Comparison of ENCODE assay signal across 8 cellular contexts in the genomic region with DNA sequence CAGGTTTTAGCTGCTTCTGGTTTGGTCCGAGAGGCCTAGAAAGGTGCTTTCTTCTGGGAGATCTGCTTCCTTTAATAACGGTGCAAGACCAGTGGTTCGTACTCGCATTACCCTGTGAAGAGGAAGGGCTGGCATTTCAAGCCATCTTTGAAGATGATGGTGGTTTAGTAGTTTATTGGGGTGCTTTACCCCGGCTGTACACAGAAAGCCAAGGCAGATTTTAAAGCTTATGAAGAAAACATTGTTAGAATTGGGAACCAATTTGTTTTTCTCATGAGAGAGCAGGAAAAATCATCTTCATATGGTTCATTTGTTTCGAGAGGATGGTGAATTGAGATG. TPM values are rescaled to one million over a fixed set of nuclear protein-coding genes. Genes with fewer than 3 reads are reported as not detected.
DNase-seq lines count a peak whose midpoint lies in the region; ATAC-seq and TF ChIP-seq lines count a peak whose summit lies in the region.

No MANE protein-coding gene starts in this region.

- 23 to 30% (median 25%) methylated on average over 6 of the region's 6 CpGs for WGBS in stomach, 5 donors

- H3K36me3 ChIP-seq in iPS-15b (ENCODE audit: control insufficient read depth, insufficient read depth, low read length) (peaks cover 3% of the 10 kb centered on the region), stomach (peaks cover 11 to 33% (median 24%) of the 10 kb centered on the region in 4 donors), brain microvascular endothelial cell (replicated peaks) (no peaks in the 10 kb centered on the region)

- H3K4me3 Mint-ChIP-seq in activated T-cell treated with anti-CD3 and anti-CD28 coated beads, Interleukin-2, amount 50 U/mL, for 4 hours: peak overlapping the region; percentile 98
- H3K4me3 Mint-ChIP-seq in activated CD8-positive, alpha-beta T cell treated with anti-CD3 and anti-CD28 coated beads for 36 hours: peak overlapping the region; percentile 100

- TF ChIP-seq EP300 in stomach (IDR thresholded peaks at IDR 0.05): no peak

- no peak overlapping the region for H3K9ac ChIP-seq in iPS-15b (ENCODE audit: low read depth, low read length)

- H3K9me3 Mint-ChIP-seq in activated T-cell treated with anti-CD3 and anti-CD28 coated beads, Interleukin-2, amount 50 U/mL, for 4 hours: no peaks in the 10 kb centered on the region
- H3K9me3 Mint-ChIP-seq in activated CD8-positive, alpha-beta T cell treated with anti-CD3 and anti-CD28 coated beads for 36 hours: no peaks in the 10 kb centered on the region

- in situ Hi-C loops in brain microvascular endothelial cell (cut with HindIII; ENCODE audit: low pct_ligation_motif_present, low sequenced_read_pairs): no loop called here

- H3K4me3 ChIP-seq in iPS-15b (ENCODE audit: low read depth, low read length): peak overlapping the region; percentile 1
- peak overlapping the region in 1 of 4 donors; percentile 6 for H3K4me3 ChIP-seq in stomach
- no peak overlapping the region for H3K4me3 ChIP-seq in brain microvascular endothelial cell (ENCODE audit: low read depth, low read length)

- CTCF ChIA-PET in activated CD8-positive, alpha-beta T cell treated with anti-CD3 and anti-CD28 coated beads for 36 hours (lab: Charles Lee): interaction anchor here (0.6 to 5.2 kb wide), 73 partner anchors 9 to 477 kb away, joined by 3 to 136 read pairs (median 5); a partner anchor contains a TSS

- peak overlapping the region; percentile 100 for H3K27ac Mint-ChIP-seq in activated CD8-positive, alpha-beta T cell treated with anti-CD3 and anti-CD28 coated beads for 36 hours

- H3K27me3 ChIP-seq in iPS-15b (ENCODE audit: control insufficient read depth, insufficient read depth, low read length) (peaks cover 30% of the 10 kb centered on the region), stomach (peaks cover 0 to 46% (median 35%) of the 10 kb centered on the region in 3 donors), brain microvascular endothelial cell (replicated peaks) (peaks cover 41% of the 10 kb centered on the region)

- no peaks in the 10 kb centered on the region for H3K27me3 Mint-ChIP-seq in activated T-cell treated with anti-CD3 and anti-CD28 coated beads, Interleukin-2, amount 50 U/mL, for 4 hours (ENCODE audit: low read depth)
- no peaks in the 10 kb centered on the region for H3K27me3 Mint-ChIP-seq in activated CD8-positive, alpha-beta T cell treated with anti-CD3 and anti-CD28 coated beads for 36 hours

- no peaks in the 10 kb centered on the region for H3K9me3 ChIP-seq in iPS-15b (ENCODE audit: control insufficient read depth, insufficient read depth, low read length)
- no peaks in the 10 kb centered on the region for H3K9me3 ChIP-seq in stomach

- H3K4me1 ChIP-seq in iPS-15b (ENCODE audit: control insufficient read depth, insufficient read depth, low read length) (peaks cover 24% of the 10 kb centered on the region), stomach (peaks cover 26 to 98% (median 69%) of the 10 kb centered on the region in 4 donors)

- no peak for ATAC-seq in activated T-cell treated with anti-CD3 and anti-CD28 coated beads, Interleukin-2, amount 50 U/mL, for 4 hours
- ATAC-seq in activated CD8-positive, alpha-beta T cell treated with anti-CD3 and anti-CD28 coated beads for 36 hours: no peak

- no peak for DNase-seq in activated T-cell treated with anti-CD3 and anti-CD28 coated beads, Interleukin-2, amount 50 U/mL, for 4 hours
- DNase-seq in activated T-cell treated with anti-CD3 and anti-CD28 coated beads, Interleukin-2, amount 50 U/mL, for 1 hour: no peak
- no peak for DNase-seq in activated CD8-positive, alpha-beta T cell treated with anti-CD3 and anti-CD28 coated beads for 36 hours
- DNase-seq in stomach (no peak), brain microvascular endothelial cell (no peak), NCI-H82 (lab: John Stamatoyannopoulos, UW) (no peak), ecto neural progenitor cell (ENCODE audit: low spot score) (no peak)

- TF ChIP-seq POLR2A in stomach (IDR thresholded peaks at IDR 0.05): no peak

- peak overlapping the region in 3 of 5 donors; percentile 88 to 93 (median 91) for H3K27ac ChIP-seq in stomach
- no peak overlapping the region for H3K27ac ChIP-seq in brain microvascular endothelial cell

- peaks cover 50% of the 10 kb centered on the region for H3K36me3 Mint-ChIP-seq in activated T-cell treated with anti-CD3 and anti-CD28 coated beads, Interleukin-2, amount 50 U/mL, for 4 hours (ENCODE audit: insufficient read depth)
- H3K36me3 Mint-ChIP-seq in activated CD8-positive, alpha-beta T cell treated with anti-CD3 and anti-CD28 coated beads for 36 hours (ENCODE audit: low read depth): peaks cover 81% of the 10 kb centered on the region

- POLR2A ChIA-PET in activated CD8-positive, alpha-beta T cell treated with anti-CD3 and anti-CD28 coated beads for 36 hours (lab: Charles Lee): interaction anchor here (0.6 to 17.2 kb wide), 29 partner anchors 8 to 398 kb away, joined by 3 to 375 read pairs (median 6); no protein-coding TSS in a partner anchor

- intact Hi-C loops in activated CD8-positive, alpha-beta T cell treated with anti-CD3 and anti-CD28 coated beads for 36 hours (cut with micrococcal nuclease): loop anchor here (2.0 to 5.0 kb wide), 3 partner anchors 164 to 392 kb away; no protein-coding TSS in a partner anchor
- intact Hi-C loops in stomach (cut with DNase I; ENCODE audit: low total_unique reads): loop anchor here (5.0 to 10.0 kb wide), 3 partner anchors 170 to 392 kb away; no protein-coding TSS in a partner anchor

- peak; percentile 42 for TF ChIP-seq CTCF in activated CD8-positive, alpha-beta T cell treated with anti-CD3 and anti-CD28 coated beads for 36 hours (IDR thresholded peaks at IDR 0.05)
- TF ChIP-seq CTCF in stomach (IDR thresholded peaks at IDR 0.05): peak in 2 of 7 experiments; percentile 3 to 39
- no peak for TF ChIP-seq CTCF in brain microvascular endothelial cell (IDR thresholded peaks at IDR 0.05; ENCODE audit: low read depth, low read length, missing control alignments)

- H3K4me1 Mint-ChIP-seq in activated T-cell treated with anti-CD3 and anti-CD28 coated beads, Interleukin-2, amount 50 U/mL, for 4 hours (ENCODE audit: low read depth): peaks cover 61% of the 10 kb centered on the region
- H3K4me1 Mint-ChIP-seq in activated CD8-positive, alpha-beta T cell treated with anti-CD3 and anti-CD28 coated beads for 36 hours (ENCODE audit: low read depth): peaks cover 52% of the 10 kb centered on the region

RNA-seq across cellular contexts. Expression of a gene that starts 3.6 kb away (rescaled TPM):
- 1,000 to 10,000 TPM in 1 of 3 donors, 100 to 1,000 TPM in 2; 867 to 1,094 (median 990) TPM for total RNA-seq in activated T-cell treated with anti-CD3 and anti-CD28 coated beads, Interleukin-2, amount 50 U/mL, for 4 hours
- 100 to 1,000 TPM; 617 to 639 TPM for total RNA-seq in activated CD8-positive, alpha-beta T cell treated with anti-CD3 and anti-CD28 coated beads for 36 hours
- total RNA-seq in stomach: 10 to 100 TPM; 27.4 to 89.0 (median 49.1) TPM
- polyA plus RNA-seq in stomach: 1 to 10 TPM; 5.5 to 8.3 (median 7.0) TPM

RNA-seq across cellular contexts. Expression of a gene that starts 43.8 kb away (rescaled TPM):
- 10 to 100 TPM; 12.3 to 21.3 (median 17.8) TPM for total RNA-seq in activated T-cell treated with anti-CD3 and anti-CD28 coated beads, Interleukin-2, amount 50 U/mL, for 4 hours
- total RNA-seq in activated CD8-positive, alpha-beta T cell treated with anti-CD3 and anti-CD28 coated beads for 36 hours: 1 to 10 TPM; 8.2 to 8.7 TPM
- total RNA-seq in stomach: 100 to 1,000 TPM in 1 of 5 donors, 1 to 10 TPM in 2, under 1 TPM in 1, not detected in 1; 0.45 to 149 (median 5.1) TPM
- polyA plus RNA-seq in stomach: 1 to 10 TPM; 2.1 to 9.2 (median 5.5) TPM

Comparison
In these comparisons a context has a peak if more than half of its experiments do, and no peak if none do; other contexts are left out.
1. RNA of a gene that starts 3.6 kb away (total RNA-seq): 867 to 1,094 TPM in activated T-cell treated with anti-CD3 and anti-CD28 coated beads, Interleukin-2, amount 50 U/mL, for 4 hours and 617 to 639 TPM in activated CD8-positive, alpha-beta T cell treated with anti-CD3 and anti-CD28 coated beads for 36 hours; 27.4 to 89.0 TPM in stomach; every median in the first group is over 4 times any median in the second.